Comparison of ENCODE assay signal across 19 cellular contexts in the genomic region with DNA sequence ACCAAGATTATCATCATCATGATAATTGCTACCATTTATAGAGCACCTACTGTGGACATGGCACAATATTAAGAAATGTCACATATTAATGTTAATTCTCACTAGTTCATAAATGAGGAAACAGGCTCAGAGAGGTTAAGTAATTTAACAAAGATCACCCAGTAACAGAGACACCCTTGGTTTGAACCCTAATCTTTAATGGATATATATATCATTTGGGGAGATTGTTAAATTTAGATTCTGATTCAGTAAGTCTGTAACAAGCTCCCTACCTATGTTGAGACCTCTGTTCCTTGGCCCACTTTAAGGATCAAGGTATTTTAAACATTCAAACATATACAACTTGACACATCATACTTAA. TPM values are rescaled to one million over a fixed set of nuclear protein-coding genes. Genes with fewer than 3 reads are reported as not detected.
DNase-seq lines count a peak whose midpoint lies in the region; TF ChIP-seq lines count a peak whose summit lies in the region.
"Had no signal": no experiment of that assay in that cellular context is flagged by ENCODE, and none has a peak within 500 bp of the region (broad histone marks: within the 10 kb centered on the region; RNA-seq: fewer than 3 reads in every experiment).

No MANE protein-coding gene starts in this region.

- H3K36me3 Mint-ChIP-seq in brain: peaks cover 3% of the 10 kb centered on the region

- no peaks in the 10 kb centered on the region for H3K79me1 ChIP-seq in mesenchymal stem cell (replicated peaks; ENCODE audit: low read length, poor library complexity, severe bottlenecking)

- no peak overlapping the region for H2BK5ac ChIP-seq in mesenchymal stem cell (ENCODE audit: low read depth, low read length, poor library complexity, severe bottlenecking)

- H2BK15ac ChIP-seq in mesenchymal stem cell (ENCODE audit: low read depth, poor library complexity, severe bottlenecking): no peak overlapping the region

- H2AFZ ChIP-seq in mesenchymal stem cell (ENCODE audit: low read depth, low read length): no peak overlapping the region

- no peak overlapping the region for H4K8ac ChIP-seq in mesenchymal stem cell (ENCODE audit: low read length)

- no peak overlapping the region for H2AK5ac ChIP-seq in mesenchymal stem cell (ENCODE audit: low read length, severe bottlenecking)

- peaks cover 0 to 6% (median 0%) of the 10 kb centered on the region in 11 experiments; a peak in 1 of 22 replicates for H3K27me3 ChIP-seq in BLaER1 treated with 17β-estradiol and CSF1 and Interleukin-3, amounts not matched to agents 10 nM and 100 nM
- H3K27me3 ChIP-seq in mesenchymal stem cell (ENCODE audit: control insufficient read depth in 1 of 2, insufficient read depth in 1 of 2, low read length in 2 of 2) (peaks cover 0 to 53% of the 10 kb centered on the region in 2 experiments), spleen (replicated peaks in 1 of 7) (peaks cover 0 to 37% (median 0%) of the 10 kb centered on the region in 7 donors)
- H3K27me3 ChIP-seq: adrenal gland had no signal

- no peaks in the 10 kb centered on the region for H3K36me3 ChIP-seq in BLaER1 treated with 17β-estradiol and CSF1 and Interleukin-3, amounts not matched to agents 10 nM and 100 nM
- H3K36me3 ChIP-seq in mesenchymal stem cell (ENCODE audit: control insufficient read depth in 1 of 2, insufficient read depth in 2 of 2, low read depth in 1 of 2, low read length in 2 of 2) (no peaks in the 10 kb centered on the region), spleen (no peaks in the 10 kb centered on the region)
- H3K36me3 ChIP-seq: adrenal gland, neutrophil, WERI-Rb-1 had no signal

- peak overlapping the region in 6 of 11 experiments; percentile 39 to 65 (median 64); a peak in 7 of 22 replicates for H3K9ac ChIP-seq in BLaER1 treated with 17β-estradiol and CSF1 and Interleukin-3, amounts not matched to agents 10 nM and 100 nM
- H3K9ac ChIP-seq in mesenchymal stem cell (ENCODE audit: low read length): peak overlapping the region; percentile 85

- no peak overlapping the region for H2BK120ac ChIP-seq in mesenchymal stem cell (ENCODE audit: low read depth, low read length)

- H3K4ac ChIP-seq in mesenchymal stem cell (ENCODE audit: low read depth in 1 of 2, low read length in 2 of 2): no peak overlapping the region

- H3K27ac Mint-ChIP-seq in brain: peak overlapping the region in 1 of 5 experiments; percentile 81
- H3K27ac Mint-ChIP-seq: activated CD8-positive, alpha-beta T cell treated with anti-CD3 and anti-CD28 coated beads, Interleukin-2, amount 10 ng/mL, durations not matched to agents 7 days and 5 days; activated T-helper 1 cell treated with anti-CD3 and anti-CD28 coated beads, Interleukin-12 subunit alpha, Interleukin-12 subunit beta, Interleukin-2, Interleukin-4 antibody, amounts not matched to agents 30 ng/mL and 10 ng/mL and 1 ng/mL, durations not matched to agents 14 hours and 24 hours and 36 hours had no signal

- H3K14ac ChIP-seq in mesenchymal stem cell (ENCODE audit: low read length in 2 of 2): no peak overlapping the region

- H3K4me3 Mint-ChIP-seq in brain: peak overlapping the region; percentile 52 to 89 (median 78)
- H3K4me3 Mint-ChIP-seq: activated CD8-positive, alpha-beta T cell treated with anti-CD3 and anti-CD28 coated beads, Interleukin-2, amount 10 ng/mL, durations not matched to agents 7 days and 5 days; activated T-helper 1 cell treated with anti-CD3 and anti-CD28 coated beads, Interleukin-12 subunit alpha, Interleukin-12 subunit beta, Interleukin-2, Interleukin-4 antibody, amounts not matched to agents 30 ng/mL and 10 ng/mL and 1 ng/mL, durations not matched to agents 14 hours and 24 hours and 36 hours had no signal

- no peak for TF ChIP-seq CTCF in brain (conservative IDR thresholded peaks at IDR 0.05)
- no peak for TF ChIP-seq CTCF in spleen (IDR thresholded peaks at IDR 0.05 in 8 of 11, conservative IDR thresholded peaks at IDR 0.05 in 3 of 11)

- intact Hi-C loops in spleen (cut with DNase I; ENCODE audit: low total_unique reads): no loop called here

- H4K20me1 ChIP-seq in BLaER1 treated with 17β-estradiol and CSF1 and Interleukin-3, amounts not matched to agents 10 nM and 100 nM: no peaks in the 10 kb centered on the region

- H3K9me3 Mint-ChIP-seq in brain: peaks cover 0 to 3% (median 0%) of the 10 kb centered on the region in 5 experiments
- H3K9me3 Mint-ChIP-seq: activated T-helper 1 cell treated with anti-CD3 and anti-CD28 coated beads, Interleukin-12 subunit alpha, Interleukin-12 subunit beta, Interleukin-2, Interleukin-4 antibody, amounts not matched to agents 30 ng/mL and 10 ng/mL and 1 ng/mL, durations not matched to agents 14 hours and 24 hours and 36 hours had no signal

- peaks cover 52% of the 10 kb centered on the region for H3K4me1 Mint-ChIP-seq in brain

- H3K27ac ChIP-seq in BLaER1 treated with 17β-estradiol and CSF1 and Interleukin-3, amounts not matched to agents 10 nM and 100 nM: peak overlapping the region in 6 of 11 experiments; percentile 29 to 65 (median 55); a peak in 8 of 22 replicates
- H3K27ac ChIP-seq in mesenchymal stem cell (ENCODE audit: low read length, poor library complexity, severe bottlenecking): no peak overlapping the region
- H3K27ac ChIP-seq in spleen: peak overlapping the region in 5 of 8 donors; percentile 27 to 69 (median 50)
- H3K27ac ChIP-seq: neutrophil, WERI-Rb-1 had no signal

- H3K4me1 ChIP-seq in BLaER1 treated with 17β-estradiol and CSF1 and Interleukin-3, amounts not matched to agents 10 nM and 100 nM: peaks cover 24 to 51% (median 44%) of the 10 kb centered on the region in 10 experiments
- H3K4me1 ChIP-seq in mesenchymal stem cell (ENCODE audit: control insufficient read depth, insufficient read depth, low read depth, low read length) (no peaks in the 10 kb centered on the region), spleen (peaks cover 0 to 5% (median 0%) of the 10 kb centered on the region in 6 donors)

- DNase-seq in mesenchymal stem cell (no peak), spleen (no peak), GF-D8 (lab: John Stamatoyannopoulos, UW) (no peak), GM03348 (ENCODE audit: low spot score) (no peak), SKM-1 (lab: John Stamatoyannopoulos, UW; ENCODE audit: unreplicated experiment) (no peak), COLO829 (ENCODE audit: low spot score) (no peak)
- DNase-seq: activated CD8-positive, alpha-beta T cell treated with anti-CD3 and anti-CD28 coated beads, Interleukin-2, amount 10 ng/mL, durations not matched to agents 7 days and 5 days; DMS 273 treated with DMSO at 0.1 percent for 48 hours; MM.1S; NCI-H187 treated with DMSO at 0.1 percent for 48 hours; NCI-H526 treated with DMSO at 0.1 percent for 48 hours; stimulated activated CD4-positive, alpha-beta T cell treated with anti-CD3 and anti-CD28 coated beads, Interleukin-15, amount 100 ng/mL, for 24 hours; T-helper 1 cell; WERI-Rb-1 had no signal

- H3K27me3 Mint-ChIP-seq in brain: peaks cover 7% of the 10 kb centered on the region

- no peak overlapping the region for H4K91ac ChIP-seq in mesenchymal stem cell (ENCODE audit: low read length)

- peak overlapping the region; percentile 65 to 92 (median 80) for H3K4me2 ChIP-seq in BLaER1 treated with 17β-estradiol and CSF1 and Interleukin-3, amounts not matched to agents 10 nM and 100 nM
- H3K4me2 ChIP-seq in mesenchymal stem cell (ENCODE audit: low read length, poor library complexity, severe bottlenecking): no peak overlapping the region

- H3K23ac ChIP-seq in mesenchymal stem cell (ENCODE audit: low read length in 2 of 2): no peak overlapping the region

- no peaks in the 10 kb centered on the region for H3K9me3 ChIP-seq in BLaER1 treated with 17β-estradiol and CSF1 and Interleukin-3, amounts not matched to agents 10 nM and 100 nM (replicated peaks in 1 of 11)
- H3K9me3 ChIP-seq in mesenchymal stem cell (ENCODE audit: control insufficient read depth, low read length) (no peaks in the 10 kb centered on the region), spleen (no peaks in the 10 kb centered on the region)
- H3K9me3 ChIP-seq: adrenal gland, neutrophil had no signal

- peak overlapping the region in 5 of 10 experiments; percentile 46 to 61 (median 50); a peak in 8 of 20 replicates for H3K4me3 ChIP-seq in BLaER1 treated with 17β-estradiol and CSF1 and Interleukin-3, amounts not matched to agents 10 nM and 100 nM
- H3K4me3 ChIP-seq in mesenchymal stem cell (ENCODE audit: insufficient read depth in 1 of 2, low read depth in 1 of 2, low read length in 2 of 2): no peak overlapping the region
- H3K4me3 ChIP-seq in spleen: peak overlapping the region in 3 of 8 donors; percentile 6 to 49 (median 35)

- no peak overlapping the region for H2BK12ac ChIP-seq in mesenchymal stem cell (ENCODE audit: low read length in 2 of 2)

- no peak for TF ChIP-seq POLR2A in spleen (IDR thresholded peaks at IDR 0.05)

- H3K18ac ChIP-seq in mesenchymal stem cell (ENCODE audit: low read depth in 1 of 2, low read length in 2 of 2): no peak overlapping the region

RNA-seq across cellular contexts. Expression of a gene that starts 0.8 kb away (rescaled TPM):
- polyA plus RNA-seq in brain (ENCODE audit: insufficient read depth, low read depth, low replicate concordance) (1.6 TPM), spleen (1 to 10 TPM; 2.3 to 3.2 (median 2.5) TPM)
- 151 TPM for polyA plus RNA-seq in mesenchymal stem cell (2013, experiment 1 of 2)
- polyA plus RNA-seq in mesenchymal stem cell (2013, experiment 2 of 2): 182 TPM
- total RNA-seq in spleen: 10 to 100 TPM in 1 of 7 donors, 1 to 10 TPM in 6; 1.3 to 19.8 (median 4.3) TPM
- total RNA-seq: activated CD8-positive, alpha-beta T cell treated with anti-CD3 and anti-CD28 coated beads, Interleukin-2, amount 10 ng/mL, durations not matched to agents 7 days and 5 days; activated T-helper 1 cell treated with anti-CD3 and anti-CD28 coated beads, Interleukin-12 subunit alpha, Interleukin-12 subunit beta, Interleukin-2, Interleukin-4 antibody, amounts not matched to agents 30 ng/mL and 10 ng/mL and 1 ng/mL, durations not matched to agents 14 hours and 24 hours and 36 hours had no signal

RNA-seq across cellular contexts. Expression of a gene that starts 27.4 kb away (rescaled TPM):
- polyA plus RNA-seq in brain (ENCODE audit: insufficient read depth, low read depth, low replicate concordance) (1.5 TPM), spleen (10 to 100 TPM in 2 of 3 donors, 1 to 10 TPM in 1; 9.3 to 19.2 (median 13.2) TPM)
- 37.2 TPM for polyA plus RNA-seq in mesenchymal stem cell (2013, experiment 1 of 2)
- 37.5 TPM for polyA plus RNA-seq in mesenchymal stem cell (2013, experiment 2 of 2)
- 10 to 100 TPM; 11.5 to 23.5 (median 19.2) TPM for total RNA-seq in spleen
